Comparison of ENCODE assay signal across 26 cellular contexts in genomic region chr6:133546098-133546497, GRCh38.
DNase-seq lines count a peak whose midpoint lies in the region; TF ChIP-seq lines count a peak whose summit lies in the region.
"Had no signal": no experiment of that assay in that cellular context is flagged by ENCODE, and none has a peak within 500 bp of the region (broad histone marks: within the 10 kb centered on the region; RNA-seq: fewer than 3 reads in every experiment).

No MANE protein-coding gene starts in this region.

- TF ChIP-seq CTCF in AG04450 (IDR thresholded peaks at IDR 0.05; ENCODE audit: low read depth, low read length) = no peak

- peak overlapping the region; percentile 92 for H3K27ac ChIP-seq in AG04450 (ENCODE audit: low read depth, low read length)
- H3K27ac ChIP-seq: breast epithelium, lower lobe of right lung, pancreas had no signal

- DNase-seq in AG04450 (ENCODE audit: low read depth, low spot score) = peak; percentile 96
- peak; percentile 40 for DNase-seq in NCI-H1694 treated with DMSO at 0.1 percent for 48 hours (lab: John Stamatoyannopoulos, UW)
- DNase-seq in dedifferentiated amniotic fluid mesenchymal stem cell (ENCODE audit: extremely low spot score) = peak; percentile 41
- DNase-seq in iris pigment epithelial cell (ENCODE audit: low read depth) = peak; percentile 37
- DNase-seq in NK-92 (lab: John Stamatoyannopoulos, UW; ENCODE audit: unreplicated experiment) = no peak
- no peak for DNase-seq in activated naive CD4-positive, alpha-beta T cell (lab: John Stamatoyannopoulos, UW)
- no peak for DNase-seq in mucosa of gallbladder (ENCODE audit: low spot score)
- no peak for DNase-seq in cerebellum (ENCODE audit: low spot score)
- DNase-seq: activated CD4-positive, alpha-beta memory T cell treated with anti-CD3 and anti-CD28 coated beads, Interleukin-2, amount 10 ng/mL, durations not matched to agents 7 days and 5 days; activated CD4-positive, CD25-positive, alpha-beta regulatory T cell treated with anti-CD3 and anti-CD28 coated beads, Interleukin-2, amount 50 U/mL, for 72 hours; activated CD8-positive, alpha-beta memory T cell treated with anti-CD3 and anti-CD28 coated beads, Interleukin-2, amount 50 U/mL, for 4 hours; activated naive CD4-positive, alpha-beta T cell treated with anti-CD3 and anti-CD28 coated beads for 36 hours; amniotic stem cell; CD8-positive, alpha-beta T cell; effector CD8-positive, alpha-beta T cell; lower lobe of right lung; mucosa of descending colon; NCI-H1092 treated with DMSO at 0.1 percent for 48 hours; NCI-H2029 treated with DMSO at 0.1 percent for 48 hours; NCI-H82; pancreas; SIG-M5; small intestine; stimulated activated naive B cell treated with anti-CD40 and anti-IgM and Interleukin-4, amounts not matched to agents 10 μg/mL and 1 μg/mL and 100 μg/mL, for 72 hours; substantia nigra had no signal

- no peak overlapping the region for H3K4me3 ChIP-seq in AG04450 (ENCODE audit: low read depth, low read length)
- H3K4me3 ChIP-seq: breast epithelium, lower lobe of right lung, mucosa of descending colon, pancreas had no signal

- POLR2A ChIA-PET in AG04450 (lab: Yijun Ruan, JAX) = interaction anchor here (0.6 to 1.4 kb wide), 4 partner anchors 43 to 1019 kb away, joined by 3 to 4 read pairs (median 3); no protein-coding TSS in a partner anchor

- CTCF ChIA-PET in AG04450 (lab: Charles Lee) = interaction anchor here (1.7 to 1.9 kb wide), 2 partner anchors 23 to 371 kb away, joined by 4 to 5 read pairs; no protein-coding TSS in a partner anchor

- H3K9me3 ChIP-seq in AG04450 (ENCODE audit: control insufficient read depth, insufficient read depth, low read length) = no peaks in the 10 kb centered on the region
- H3K9me3 ChIP-seq: breast epithelium, lower lobe of right lung, mucosa of descending colon, pancreas had no signal

- H3K27me3 ChIP-seq in AG04450 (ENCODE audit: control insufficient read depth, insufficient read depth, low read length) = no peaks in the 10 kb centered on the region
- H3K27me3 ChIP-seq: breast epithelium, pancreas had no signal

Comparison
In these comparisons a context has a peak if more than half of its experiments do, and no peak if none do; other contexts are left out.
1. DNase-seq: peak in AG04450 (single experiment), NCI-H1694 treated with DMSO at 0.1 percent for 48 hours (single experiment), dedifferentiated amniotic fluid mesenchymal stem cell (single experiment) and iris pigment epithelial cell (single experiment); none in NK-92 (single experiment), activated naive CD4-positive, alpha-beta T cell (0 of 4), mucosa of gallbladder (single experiment) and cerebellum (single experiment).